Comparison of ENCODE assay signal across 11 cellular contexts in genomic region chr13:98450495-98451167, GRCh38.
DNase-seq lines count a peak whose midpoint lies in the region; ATAC-seq and TF ChIP-seq lines count a peak whose summit lies in the region.
"Had no signal": no experiment of that assay in that cellular context is flagged by ENCODE, and none has a peak within 500 bp of the region (broad histone marks: within the 10 kb centered on the region; RNA-seq: fewer than 3 reads in every experiment).

No MANE protein-coding gene starts in this region.

- no peak for TF ChIP-seq EP300 in upper lobe of left lung (IDR thresholded peaks at IDR 0.05)

- H3K27ac ChIP-seq in lung (ENCODE audit: low read depth in 1 of 2, low read length in 1 of 2) = peak overlapping the region; percentile 10 to 42
- H3K27ac ChIP-seq in upper lobe of left lung = peak overlapping the region; percentile 5 to 74 (median 32)

- peaks cover 79% of the 10 kb centered on the region for H3K36me3 Mint-ChIP-seq in activated T-cell treated with anti-CD3 and anti-CD28 coated beads, Interleukin-2, amount 50 U/mL, for 24 hours (ENCODE audit: low read depth)

- H3K36me3 ChIP-seq in lung (ENCODE audit: control insufficient read depth in 2 of 2, insufficient read depth in 2 of 2, low read length in 2 of 2) (peaks cover 3 to 40% of the 10 kb centered on the region in 2 donors), upper lobe of left lung (peaks cover 13 to 77% (median 37%) of the 10 kb centered on the region in 4 donors)

- H3K4me1 Mint-ChIP-seq in activated T-cell treated with anti-CD3 and anti-CD28 coated beads, Interleukin-2, amount 50 U/mL, for 24 hours (ENCODE audit: low read depth) = peaks cover 30% of the 10 kb centered on the region

- TF ChIP-seq POLR2A in upper lobe of left lung (IDR thresholded peaks at IDR 0.05) = no peak

- H3K27me3 ChIP-seq in lung (ENCODE audit: control insufficient read depth, insufficient read depth) (no peaks in the 10 kb centered on the region), upper lobe of left lung (no peaks in the 10 kb centered on the region)
- H3K27me3 ChIP-seq: body of pancreas had no signal

- ATAC-seq in lung (ENCODE audit: insufficient read depth, low FRiP score) = no peak
- no peak for ATAC-seq in upper lobe of left lung (ENCODE audit: low FRiP score in 2 of 2)
- ATAC-seq: body of pancreas had no signal

- no peaks in the 10 kb centered on the region for H3K9me3 ChIP-seq in lung (ENCODE audit: control insufficient read depth in 2 of 2, insufficient read depth in 1 of 2, low read length in 1 of 2)
- no peaks in the 10 kb centered on the region for H3K9me3 ChIP-seq in upper lobe of left lung
- H3K9me3 ChIP-seq: body of pancreas had no signal

- DNase-seq in activated T-cell treated with anti-CD3 and anti-CD28 coated beads, Interleukin-2, amount 50 U/mL, for 24 hours = no peak
- no peak for DNase-seq in activated T-cell treated with anti-CD3 and anti-CD28 coated beads, Interleukin-2, amount 50 U/mL, for 48 hours
- DNase-seq in cerebellum (ENCODE audit: low spot score) (peak; percentile 37), lung (ENCODE audit: low spot score) (no peak), upper lobe of left lung (no peak), GM10266 (ENCODE audit: extremely low spot score) (no peak), HUDEP-2 (lab: John Stamatoyannopoulos, UW; ENCODE audit: unreplicated experiment in 76 of 76) (no peak), HK-2 (ENCODE audit: unreplicated experiment) (no peak)
- DNase-seq: body of pancreas, SIG-M5 had no signal

- H3K27me3 Mint-ChIP-seq in activated T-cell treated with anti-CD3 and anti-CD28 coated beads, Interleukin-2, amount 50 U/mL, for 24 hours = no peaks in the 10 kb centered on the region
- H3K27me3 Mint-ChIP-seq: B cell had no signal

- peak overlapping the region; percentile 71 for H3K27ac Mint-ChIP-seq in activated T-cell treated with anti-CD3 and anti-CD28 coated beads, Interleukin-2, amount 50 U/mL, for 24 hours
- H3K27ac Mint-ChIP-seq: B cell had no signal

- H3K4me3 ChIP-seq in lung (no peak overlapping the region), upper lobe of left lung (no peak overlapping the region)
- H3K4me3 ChIP-seq: body of pancreas had no signal

- H3K4me1 ChIP-seq in lung (ENCODE audit: control insufficient read depth in 2 of 2, insufficient read depth in 2 of 2, low read length in 2 of 2) (peaks cover 3 to 9% of the 10 kb centered on the region in 2 donors), upper lobe of left lung (peaks cover 6 to 22% (median 13%) of the 10 kb centered on the region in 4 donors)

- no peaks in the 10 kb centered on the region for H3K9me3 Mint-ChIP-seq in activated T-cell treated with anti-CD3 and anti-CD28 coated beads, Interleukin-2, amount 50 U/mL, for 24 hours

- 73 to 76% methylated on average over 14 of the region's 14 CpGs for WGBS in lung, 2 donors
- WGBS in upper lobe of left lung, 2 donors = 50 to 70% methylated on average over 12 to 14 of the region's 14 CpGs

- TF ChIP-seq CTCF in lung (IDR thresholded peaks at IDR 0.05; ENCODE audit: control extremely low read depth, extremely low read depth) (no peak), upper lobe of left lung (IDR thresholded peaks at IDR 0.05) (no peak), GM10266 (IDR thresholded peaks at IDR 0.05; ENCODE audit: control insufficient read depth, insufficient read depth, low read depth, missing control alignments) (no peak)

- no peak overlapping the region for H3K4me3 Mint-ChIP-seq in activated T-cell treated with anti-CD3 and anti-CD28 coated beads, Interleukin-2, amount 50 U/mL, for 24 hours
- H3K4me3 Mint-ChIP-seq: B cell had no signal
